In the genomic region with DNA sequence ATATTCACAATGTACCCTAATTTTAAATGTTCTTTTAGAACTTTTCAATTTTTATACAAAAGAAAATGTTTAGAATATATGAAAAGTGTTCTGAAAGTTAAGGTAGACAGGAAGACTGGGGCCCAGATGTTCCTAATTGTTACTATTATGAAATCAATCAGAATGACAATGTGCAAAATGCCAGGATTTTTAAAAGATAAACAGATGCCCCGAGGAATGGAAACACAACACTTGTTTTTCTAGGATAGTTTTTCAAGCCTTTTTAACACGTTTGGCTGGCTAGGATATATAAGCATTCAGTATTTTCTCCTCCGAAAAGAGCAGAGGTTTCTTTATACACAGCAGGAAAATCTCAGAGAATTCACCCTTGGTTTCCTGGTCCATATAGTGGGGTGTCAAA, we compare ENCODE assay signal across 12 cellular contexts.
"Had no signal": no experiment of that assay in that cellular context is flagged by ENCODE, and none has a peak within 500 bp of the region (broad histone marks: within the 10 kb centered on the region; RNA-seq: fewer than 3 reads in every experiment).

No MANE protein-coding gene starts in this region.

- H3K27ac ChIP-seq: adrenal gland, foreskin keratinocyte, vagina had no signal

- H3K4me1 Mint-ChIP-seq: activated naive CD4-positive, alpha-beta T cell treated with anti-CD3 and anti-CD28 coated beads, Interleukin-2, amount 10 ng/mL, durations not matched to agents 7 days and 5 days had no signal

- H3K4me3 ChIP-seq: adrenal gland, vagina had no signal

- H3K36me3 ChIP-seq: adrenal gland had no signal

- DNase-seq: activated CD4-positive, alpha-beta T cell treated with anti-CD3 and anti-CD28 coated beads for 48 hours; activated naive CD4-positive, alpha-beta T cell treated with anti-CD3 and anti-CD28 coated beads, Interleukin-2, amount 10 ng/mL, durations not matched to agents 7 days and 5 days; adrenal gland; effector memory CD8-positive, alpha-beta T cell; foreskin keratinocyte; head of caudate nucleus; left ventricle myocardium superior; mesenchymal stem cell; SW 1271 had no signal

- H3K9me3 ChIP-seq: adrenal gland, vagina had no signal

- H3K27ac Mint-ChIP-seq: activated naive CD4-positive, alpha-beta T cell treated with anti-CD3 and anti-CD28 coated beads, Interleukin-2, amount 10 ng/mL, durations not matched to agents 7 days and 5 days; activated T-helper 17 cell treated with anti-CD3 and anti-CD28 coated beads, Interleukin-2, amount 50 U/mL, for 72 hours had no signal

- H3K4me1 ChIP-seq: adrenal gland, vagina had no signal

- H3K4me3 Mint-ChIP-seq: activated naive CD4-positive, alpha-beta T cell treated with anti-CD3 and anti-CD28 coated beads, Interleukin-2, amount 10 ng/mL, durations not matched to agents 7 days and 5 days; activated T-helper 17 cell treated with anti-CD3 and anti-CD28 coated beads, Interleukin-2, amount 50 U/mL, for 72 hours; central memory CD8-positive, alpha-beta T cell; effector memory CD8-positive, alpha-beta T cell had no signal

- H3K27me3 ChIP-seq: adrenal gland, foreskin keratinocyte, vagina had no signal

- H3K27me3 Mint-ChIP-seq: activated naive CD4-positive, alpha-beta T cell treated with anti-CD3 and anti-CD28 coated beads, Interleukin-2, amount 10 ng/mL, durations not matched to agents 7 days and 5 days; activated T-helper 17 cell treated with anti-CD3 and anti-CD28 coated beads, Interleukin-2, amount 50 U/mL, for 72 hours; central memory CD8-positive, alpha-beta T cell; effector memory CD8-positive, alpha-beta T cell had no signal

- H3K9me3 Mint-ChIP-seq: activated T-helper 17 cell treated with anti-CD3 and anti-CD28 coated beads, Interleukin-2, amount 50 U/mL, for 72 hours; central memory CD8-positive, alpha-beta T cell; effector memory CD8-positive, alpha-beta T cell had no signal

- ATAC-seq: activated T-helper 17 cell treated with anti-CD3 and anti-CD28 coated beads, Interleukin-2, amount 50 U/mL, for 72 hours; effector memory CD8-positive, alpha-beta T cell; foreskin keratinocyte; left ventricle myocardium superior had no signal
